Comparison of ENCODE assay signal across 39 cellular contexts in the genomic region with DNA sequence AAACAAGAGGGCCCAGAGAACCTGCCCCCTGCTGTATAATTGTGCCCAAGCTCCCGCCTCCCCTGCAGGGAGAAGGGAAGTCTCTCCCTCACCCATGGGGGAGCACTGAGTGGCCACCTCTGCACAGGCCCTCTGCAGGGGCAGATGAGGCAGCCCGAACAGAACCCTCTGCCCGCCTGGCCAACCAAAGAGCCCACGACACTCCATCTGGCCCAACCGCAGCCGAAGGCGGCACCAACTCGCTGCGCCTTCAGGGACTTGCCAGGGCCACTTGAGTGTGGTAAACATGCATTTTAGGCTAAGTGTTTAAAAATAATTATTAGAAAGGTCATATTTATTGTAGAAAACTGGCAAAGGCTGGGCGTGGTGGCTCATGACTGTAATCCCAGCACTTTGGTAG. TPM values are rescaled to one million over a fixed set of nuclear protein-coding genes. Genes with fewer than 3 reads are reported as not detected.
"Had no signal": no experiment of that assay in that cellular context is flagged by ENCODE, and none has a peak within 500 bp of the region (broad histone marks: within the 10 kb centered on the region; RNA-seq: fewer than 3 reads in every experiment).

No MANE protein-coding gene starts in this region.

- H3K4me1 ChIP-seq: ascending aorta had no signal

- H3K27me3 Mint-ChIP-seq: activated CD4-positive, alpha-beta memory T cell treated with anti-CD3 and anti-CD28 coated beads for 36 hours; activated CD8-positive, alpha-beta T cell treated with anti-CD3 and anti-CD28 coated beads for 36 hours; activated naive CD4-positive, alpha-beta T cell treated with anti-CD3 and anti-CD28 coated beads, Interleukin-2, amount 50 U/mL, for 24 hours; brain had no signal

- H3K4me1 Mint-ChIP-seq: activated B cell treated with CpG ODN at 0.5 μM for 24 hours; activated CD4-positive, alpha-beta T cell treated with anti-CD3 and anti-CD28 coated beads, Interleukin-2, amount 10 ng/mL, durations not matched to agents 24 days and 14 days; activated naive CD4-positive, alpha-beta T cell treated with anti-CD3 and anti-CD28 coated beads, Interleukin-2, amount 10 ng/mL, durations not matched to agents 7 days and 5 days; activated naive CD4-positive, alpha-beta T cell treated with anti-CD3 and anti-CD28 coated beads, Interleukin-2, amount 50 U/mL, for 24 hours; activated naive CD8-positive, alpha-beta T cell treated with anti-CD3 and anti-CD28 coated beads, Interleukin-2, amount 10 ng/mL, durations not matched to agents 7 days and 5 days; activated naive CD8-positive, alpha-beta T cell treated with anti-CD3 and anti-CD28 coated beads, Interleukin-2, amount 50 U/mL, for 24 hours; activated T-helper 17 cell treated with anti-CD3 and anti-CD28 coated beads, Interleukin-2, amount 50 U/mL, for 72 hours; central memory CD8-positive, alpha-beta T cell had no signal

- H3K4me3 Mint-ChIP-seq: activated B cell treated with CpG ODN at 0.5 μM for 24 hours; activated CD4-positive, alpha-beta memory T cell treated with anti-CD3 and anti-CD28 coated beads for 36 hours; activated CD4-positive, alpha-beta T cell treated with anti-CD3 and anti-CD28 coated beads, Interleukin-2, amount 10 ng/mL, durations not matched to agents 24 days and 14 days; activated CD8-positive, alpha-beta T cell treated with anti-CD3 and anti-CD28 coated beads for 36 hours; activated naive CD4-positive, alpha-beta T cell treated with anti-CD3 and anti-CD28 coated beads, Interleukin-2, amount 10 ng/mL, durations not matched to agents 7 days and 5 days; activated naive CD4-positive, alpha-beta T cell treated with anti-CD3 and anti-CD28 coated beads, Interleukin-2, amount 50 U/mL, for 24 hours; activated naive CD8-positive, alpha-beta T cell; activated naive CD8-positive, alpha-beta T cell treated with anti-CD3 and anti-CD28 coated beads, Interleukin-2, amount 10 ng/mL, durations not matched to agents 7 days and 5 days; activated naive CD8-positive, alpha-beta T cell treated with anti-CD3 and anti-CD28 coated beads, Interleukin-2, amount 50 U/mL, for 24 hours; activated T-cell treated with anti-CD3 and anti-CD28 coated beads, Interleukin-2, amount 50 U/mL, for 4 hours; activated T-cell treated with anti-CD3 and anti-CD28 coated beads, Interleukin-2, amount 50 U/mL, for 72 hours; activated T-helper 1 cell treated with anti-CD3 and anti-CD28 coated beads, Interleukin-12 subunit alpha, Interleukin-12 subunit beta, Interleukin-2, Interleukin-4 antibody, amounts not matched to agents 30 ng/mL and 10 ng/mL and 1 ng/mL, durations not matched to agents 14 hours and 24 hours and 36 hours; activated T-helper 17 cell treated with anti-CD3 and anti-CD28 coated beads, Interleukin-2, amount 50 U/mL, for 72 hours; brain; central memory CD8-positive, alpha-beta T cell; T-helper 1 cell treated with Interleukin-12 subunit alpha and Interleukin-12 subunit beta and Interleukin-4 antibody, amounts not matched to agents 30 μg/mL and 1 μg/mL, for 36 hours; T-helper 2 cell treated with Interferon-gamma antibody and Interleukin-4, amounts not matched to agents 5 μg/mL and 100 μg/mL, for 36 hours had no signal

- H3K4me3 ChIP-seq: ascending aorta, cardiac muscle cell had no signal

- ATAC-seq: activated CD8-positive, alpha-beta T cell treated with anti-CD3 and anti-CD28 coated beads for 36 hours; activated naive CD8-positive, alpha-beta T cell treated with anti-CD3 and anti-CD28 coated beads, Interleukin-2, amount 50 U/mL, for 24 hours; activated T-cell treated with anti-CD3 and anti-CD28 coated beads, Interleukin-2, amount 50 U/mL, for 4 hours; activated T-cell treated with anti-CD3 and anti-CD28 coated beads, Interleukin-2, amount 50 U/mL, for 72 hours; activated T-helper 17 cell treated with anti-CD3 and anti-CD28 coated beads, Interleukin-2, amount 50 U/mL, for 72 hours had no signal

- H3K9me3 Mint-ChIP-seq: activated B cell treated with CpG ODN at 0.5 μM for 24 hours; activated CD4-positive, alpha-beta memory T cell treated with anti-CD3 and anti-CD28 coated beads for 36 hours; activated CD4-positive, alpha-beta T cell treated with anti-CD3 and anti-CD28 coated beads, Interleukin-2, amount 10 ng/mL, durations not matched to agents 24 days and 14 days; activated CD8-positive, alpha-beta T cell treated with anti-CD3 and anti-CD28 coated beads for 36 hours; activated naive CD4-positive, alpha-beta T cell treated with anti-CD3 and anti-CD28 coated beads, Interleukin-2, amount 10 ng/mL, durations not matched to agents 7 days and 5 days; activated naive CD4-positive, alpha-beta T cell treated with anti-CD3 and anti-CD28 coated beads, Interleukin-2, amount 50 U/mL, for 24 hours; activated naive CD8-positive, alpha-beta T cell treated with anti-CD3 and anti-CD28 coated beads, Interleukin-2, amount 10 ng/mL, durations not matched to agents 7 days and 5 days; activated naive CD8-positive, alpha-beta T cell treated with anti-CD3 and anti-CD28 coated beads, Interleukin-2, amount 50 U/mL, for 24 hours; activated T-cell treated with anti-CD3 and anti-CD28 coated beads, Interleukin-2, amount 50 U/mL, for 4 hours; activated T-cell treated with anti-CD3 and anti-CD28 coated beads, Interleukin-2, amount 50 U/mL, for 72 hours; activated T-helper 1 cell treated with anti-CD3 and anti-CD28 coated beads, Interleukin-12 subunit alpha, Interleukin-12 subunit beta, Interleukin-2, Interleukin-4 antibody, amounts not matched to agents 30 ng/mL and 10 ng/mL and 1 ng/mL, durations not matched to agents 14 hours and 24 hours and 36 hours; activated T-helper 17 cell treated with anti-CD3 and anti-CD28 coated beads, Interleukin-2, amount 50 U/mL, for 72 hours; central memory CD8-positive, alpha-beta T cell; T-helper 1 cell treated with Interleukin-12 subunit alpha and Interleukin-12 subunit beta and Interleukin-4 antibody, amounts not matched to agents 30 μg/mL and 1 μg/mL, for 36 hours; T-helper 2 cell treated with Interferon-gamma antibody and Interleukin-4, amounts not matched to agents 5 μg/mL and 100 μg/mL, for 36 hours had no signal

- H3K27ac ChIP-seq: ascending aorta, cardiac muscle cell, VCaP had no signal

- H3K36me3 Mint-ChIP-seq: activated CD4-positive, alpha-beta memory T cell treated with anti-CD3 and anti-CD28 coated beads for 36 hours; activated naive CD4-positive, alpha-beta T cell treated with anti-CD3 and anti-CD28 coated beads, Interleukin-2, amount 10 ng/mL, durations not matched to agents 7 days and 5 days; activated naive CD4-positive, alpha-beta T cell treated with anti-CD3 and anti-CD28 coated beads, Interleukin-2, amount 50 U/mL, for 24 hours; activated naive CD8-positive, alpha-beta T cell; activated naive CD8-positive, alpha-beta T cell treated with anti-CD3 and anti-CD28 coated beads, Interleukin-2, amount 10 ng/mL, durations not matched to agents 7 days and 5 days; brain had no signal

- DNase-seq: activated B cell treated with CpG ODN at 0.5 μM for 24 hours; activated CD4-positive, alpha-beta memory T cell treated with anti-CD3 and anti-CD28 coated beads for 36 hours; activated CD4-positive, alpha-beta T cell treated with anti-CD3 and anti-CD28 coated beads for 4 hours; activated CD4-positive, alpha-beta T cell treated with anti-CD3 and anti-CD28 coated beads, Interleukin-2, amount 10 ng/mL, durations not matched to agents 24 days and 14 days; activated CD4-positive, alpha-beta T cell treated with anti-CD3 and anti-CD28 coated beads, Interleukin-2, amount 50 U/mL, for 1 hour; activated CD4-positive, alpha-beta T cell treated with anti-CD3 and anti-CD28 coated beads, Interleukin-2, amount 50 U/mL, for 4 hours; activated CD4-positive, CD25-positive, alpha-beta regulatory T cell treated with anti-CD3 and anti-CD28 coated beads, Interleukin-2, amount 50 U/mL, for 72 hours; activated CD8-positive, alpha-beta memory T cell treated with anti-CD3 and anti-CD28 coated beads, Interleukin-2, amount 50 U/mL, for 4 hours; activated CD8-positive, alpha-beta T cell treated with anti-CD3 and anti-CD28 coated beads for 36 hours; activated gamma-delta T cell; activated naive CD4-positive, alpha-beta T cell treated with anti-CD3 and anti-CD28 coated beads, Interleukin-2, amount 10 ng/mL, durations not matched to agents 7 days and 5 days; activated naive CD4-positive, alpha-beta T cell treated with Interleukin-2 at 50 U/mL for 16 hours; activated naive CD8-positive, alpha-beta T cell treated with anti-CD3 and anti-CD28 coated beads, Interleukin-2, amount 10 ng/mL, durations not matched to agents 7 days and 5 days; activated naive CD8-positive, alpha-beta T cell treated with anti-CD3 and anti-CD28 coated beads, Interleukin-2, amount 50 U/mL, for 24 hours; activated T-cell treated with anti-CD3 and anti-CD28 coated beads for 4 hours; activated T-cell treated with anti-CD3 and anti-CD28 coated beads, Interleukin-2, amount 50 U/mL, for 1 hour; activated T-cell treated with anti-CD3 and anti-CD28 coated beads, Interleukin-2, amount 50 U/mL, for 4 hours; activated T-cell treated with anti-CD3 and anti-CD28 coated beads, Interleukin-2, amount 50 U/mL, for 72 hours; amygdala; anterior cingulate cortex; caudate nucleus; cerebellar nuclear complex; T-helper 1 cell; T-helper 2 cell; T-helper 9 cell had no signal

- H3K9me3 ChIP-seq: ascending aorta had no signal

- H3K27me3 ChIP-seq: ascending aorta, cardiac muscle cell had no signal

- H3K36me3 ChIP-seq: ascending aorta, cardiac muscle cell had no signal

- FAIRE-seq: bronchial epithelial cell, TTC549 had no signal

- H3K27ac Mint-ChIP-seq: activated B cell treated with CpG ODN at 0.5 μM for 24 hours; activated CD4-positive, alpha-beta memory T cell treated with anti-CD3 and anti-CD28 coated beads for 36 hours; activated CD4-positive, alpha-beta T cell treated with anti-CD3 and anti-CD28 coated beads, Interleukin-2, amount 10 ng/mL, durations not matched to agents 24 days and 14 days; activated CD8-positive, alpha-beta T cell treated with anti-CD3 and anti-CD28 coated beads for 36 hours; activated naive CD4-positive, alpha-beta T cell treated with anti-CD3 and anti-CD28 coated beads, Interleukin-2, amount 10 ng/mL, durations not matched to agents 7 days and 5 days; activated naive CD4-positive, alpha-beta T cell treated with anti-CD3 and anti-CD28 coated beads, Interleukin-2, amount 50 U/mL, for 24 hours; activated naive CD8-positive, alpha-beta T cell; activated naive CD8-positive, alpha-beta T cell treated with anti-CD3 and anti-CD28 coated beads, Interleukin-2, amount 10 ng/mL, durations not matched to agents 7 days and 5 days; activated naive CD8-positive, alpha-beta T cell treated with anti-CD3 and anti-CD28 coated beads, Interleukin-2, amount 50 U/mL, for 24 hours; activated T-cell treated with anti-CD3 and anti-CD28 coated beads, Interleukin-2, amount 50 U/mL, for 72 hours; activated T-helper 1 cell treated with anti-CD3 and anti-CD28 coated beads, Interleukin-12 subunit alpha, Interleukin-12 subunit beta, Interleukin-2, Interleukin-4 antibody, amounts not matched to agents 30 ng/mL and 10 ng/mL and 1 ng/mL, durations not matched to agents 14 hours and 24 hours and 36 hours; activated T-helper 17 cell treated with anti-CD3 and anti-CD28 coated beads, Interleukin-2, amount 50 U/mL, for 72 hours; brain; T-helper 1 cell treated with Interleukin-12 subunit alpha and Interleukin-12 subunit beta and Interleukin-4 antibody, amounts not matched to agents 30 μg/mL and 1 μg/mL, for 36 hours; T-helper 2 cell treated with Interferon-gamma antibody and Interleukin-4, amounts not matched to agents 5 μg/mL and 100 μg/mL, for 36 hours had no signal

RNA-seq across cellular contexts. Expression of gene ACTA1, which starts 56.5 kb away (rescaled TPM):
- total RNA-seq: activated CD4-positive, alpha-beta memory T cell treated with anti-CD3 and anti-CD28 coated beads for 36 hours; activated CD4-positive, alpha-beta T cell treated with anti-CD3 and anti-CD28 coated beads, Interleukin-2, amount 10 ng/mL, durations not matched to agents 24 days and 14 days; activated CD8-positive, alpha-beta memory T cell treated with anti-CD3 and anti-CD28 coated beads for 36 hours; activated CD8-positive, alpha-beta T cell treated with anti-CD3 and anti-CD28 coated beads for 36 hours; activated naive CD8-positive, alpha-beta T cell treated with anti-CD3 and anti-CD28 coated beads, Interleukin-2, amount 10 ng/mL, durations not matched to agents 7 days and 5 days; activated T-cell treated with anti-CD3 and anti-CD28 coated beads, Interleukin-2, amount 50 U/mL, for 4 hours; activated T-cell treated with anti-CD3 and anti-CD28 coated beads, Interleukin-2, amount 50 U/mL, for 72 hours; activated T-helper 1 cell treated with anti-CD3 and anti-CD28 coated beads, Interleukin-12 subunit alpha, Interleukin-12 subunit beta, Interleukin-2, Interleukin-4 antibody, amounts not matched to agents 30 ng/mL and 10 ng/mL and 1 ng/mL, durations not matched to agents 14 hours and 24 hours and 36 hours; activated T-helper 17 cell treated with anti-CD3 and anti-CD28 coated beads, Interleukin-2, amount 50 U/mL, for 72 hours; ascending aorta; bronchial epithelial cell had no signal
